26 cellular contexts compared by ENCODE assay signal in genomic region chr3:24853685-24854341, GRCh38.
DNase-seq lines count a peak whose midpoint lies in the region; ATAC-seq and TF ChIP-seq lines count a peak whose summit lies in the region.
"Had no signal": no experiment of that assay in that cellular context is flagged by ENCODE, and none has a peak within 500 bp of the region (broad histone marks: within the 10 kb centered on the region; RNA-seq: fewer than 3 reads in every experiment).

No MANE protein-coding gene starts in this region.

- H3K4me3 ChIP-seq in adipocyte (ENCODE audit: low read length): no peak overlapping the region
- H3K4me3 ChIP-seq: cardiac muscle cell, gastroesophageal sphincter, sigmoid colon, upper lobe of left lung had no signal

- no peaks in the 10 kb centered on the region for H3K4me1 ChIP-seq in adipocyte (ENCODE audit: control insufficient read depth, insufficient read depth, low read length)
- H3K4me1 ChIP-seq: BE2C, gastroesophageal sphincter, sigmoid colon, upper lobe of left lung had no signal

- no peaks in the 10 kb centered on the region for H3K36me3 ChIP-seq in adipocyte (ENCODE audit: control insufficient read depth, insufficient read depth, low read length, severe bottlenecking)
- H3K36me3 ChIP-seq: BE2C, cardiac muscle cell, gastroesophageal sphincter, sigmoid colon, upper lobe of left lung had no signal

- POLR2A ChIA-PET in GM10248 (lab: Yijun Ruan, JAX): no interaction called here

- CTCF ChIA-PET in GM10248 (lab: Yijun Ruan, JAX): interaction anchor here (1.1 kb wide), 1 partner anchor 14 kb away, joined by 3 read pairs; no protein-coding TSS in a partner anchor

- no peak for TF ChIP-seq CTCF in GM10248 (IDR thresholded peaks at IDR 0.05; ENCODE audit: control extremely low read depth, extremely low read depth, low read depth, missing control alignments)

- H3K27me3 ChIP-seq in adipocyte (replicated peaks; ENCODE audit: control insufficient read depth, insufficient read depth, low read length): peaks cover 3% of the 10 kb centered on the region
- H3K27me3 ChIP-seq: BE2C, cardiac muscle cell, gastroesophageal sphincter, sigmoid colon, upper lobe of left lung had no signal

- H3K9ac ChIP-seq in adipocyte (ENCODE audit: low read length): no peak overlapping the region

- intact Hi-C loops in Right ventricle myocardium inferior (cut with DNase I) (no loop called here), posterior cingulate gyrus (cut with DNase I) (no loop called here)

- peak; percentile 13 for DNase-seq in COR-L47 (lab: John Stamatoyannopoulos, UW)
- peak; percentile 62 for DNase-seq in NCI-H1092 treated with DMSO at 0.1 percent for 48 hours (lab: John Stamatoyannopoulos, UW)
- DNase-seq in NCI-H524 (lab: John Stamatoyannopoulos, UW): peak; percentile 24 to 80
- peak; percentile 50 for DNase-seq in adipocyte (ENCODE audit: low read depth)
- DNase-seq in NCI-H82 treated with DMSO at 0.1 percent for 48 hours (lab: John Stamatoyannopoulos, UW; ENCODE audit: unreplicated experiment): no peak
- no peak for DNase-seq in Right ventricle myocardium inferior (ENCODE audit: missing footprints)
- DNase-seq in GM10248 (ENCODE audit: extremely low spot score): no peak
- DNase-seq in posterior cingulate gyrus: no peak
- DNase-seq: activated CD4-positive, alpha-beta memory T cell treated with anti-CD3 and anti-CD28 coated beads, Interleukin-2, amount 10 ng/mL, durations not matched to agents 7 days and 5 days; activated CD8-positive, alpha-beta memory T cell treated with anti-CD3 and anti-CD28 coated beads, Interleukin-2, amount 50 U/mL, for 48 hours; aorta; BE2C; CD8-positive, alpha-beta memory T cell; H9; mesenchymal stem cell; NCI-H187 treated with DMSO at 0.1 percent for 48 hours; NCI-H510A; sigmoid colon; stimulated activated CD4-positive, alpha-beta T cell treated with anti-CD3 and anti-CD28 coated beads, Interleukin-4, amount 100 ng/mL, for 24 hours; substantia nigra; upper lobe of left lung had no signal

- no peaks in the 10 kb centered on the region for H3K9me3 ChIP-seq in adipocyte (ENCODE audit: control insufficient read depth, low read length)
- H3K9me3 ChIP-seq: BE2C, gastroesophageal sphincter, sigmoid colon, upper lobe of left lung had no signal

- ATAC-seq in Right ventricle myocardium inferior: no peak
- ATAC-seq: activated naive CD4-positive, alpha-beta T cell treated with anti-CD3 and anti-CD28 coated beads, Interleukin-2, amount 50 U/mL, for 72 hours; gastroesophageal sphincter; left lobe of liver; stimulated activated effector memory CD8-positive, alpha-beta T cell treated with anti-CD3 and anti-CD28 coated beads, Interleukin-12 subunit alpha, Interleukin-12 subunit beta, amount 100 ng/mL, for 72 hours had no signal

Comparison
In these comparisons a context has a peak if more than half of its experiments do, and no peak if none do; other contexts are left out.
1. DNase-seq: peak in COR-L47 (single experiment), NCI-H1092 treated with DMSO at 0.1 percent for 48 hours (single experiment), NCI-H524 (2 of 2) and adipocyte (single experiment); none in NCI-H82 treated with DMSO at 0.1 percent for 48 hours (single experiment), Right ventricle myocardium inferior (single experiment), GM10248 (single experiment) and posterior cingulate gyrus (0 of 10).